In the genomic region with DNA sequence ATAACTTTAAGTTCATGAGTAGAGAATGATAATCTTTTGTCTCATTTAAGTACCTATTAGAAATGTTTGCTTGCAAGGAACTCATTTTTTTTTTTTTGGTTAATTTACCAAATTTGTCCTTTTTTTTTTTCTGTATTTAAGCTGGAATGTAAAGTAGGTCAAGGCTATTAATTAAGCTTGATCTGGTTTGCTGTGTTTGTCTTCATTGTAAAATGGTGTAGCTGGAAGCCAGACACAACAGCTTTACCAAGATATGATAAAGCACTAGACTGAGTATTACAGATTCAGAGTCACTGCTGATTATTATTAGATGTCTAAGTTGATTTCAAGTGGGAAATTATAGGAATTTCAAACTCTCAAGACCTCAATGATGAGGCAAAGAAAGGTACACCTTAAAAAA, we compare ENCODE assay signal across 25 cellular contexts. TPM values are rescaled to one million over a fixed set of nuclear protein-coding genes. Genes with fewer than 3 reads are reported as not detected.
"Had no signal": no experiment of that assay in that cellular context is flagged by ENCODE, and none has a peak within 500 bp of the region (broad histone marks: within the 10 kb centered on the region; RNA-seq: fewer than 3 reads in every experiment).

No MANE protein-coding gene starts in this region.

- H3K4me1 ChIP-seq: SJCRH30 had no signal

- H3K36me3 ChIP-seq: MG63, Peyer's patch, SJCRH30 had no signal

- H3K9me3 ChIP-seq: MG63, Peyer's patch, SJCRH30 had no signal

- FAIRE-seq: HepG2 had no signal

- H3K4me3 ChIP-seq: MG63, Peyer's patch, SJCRH30, SK-N-MC had no signal

- ATAC-seq: HepG2, PC-3, Right ventricle myocardium inferior had no signal

- DNase-seq: IMR-90, Karpas-422, KG1, MG63, NCI-H1092, NCI-H1105 treated with DMSO at 0.1 percent for 48 hours, NCI-H1417 treated with DMSO at 0.1 percent for 48 hours, NCI-H146, NCI-H1694 treated with DMSO at 0.1 percent for 48 hours, NCI-H1930, NCI-H2081, NCI-H2171, NCI-H226, NCI-H446 treated with DMSO at 0.1 percent for 48 hours, NCI-H510A treated with DMSO at 0.1 percent for 48 hours, NCI-H526, PC-3, Peyer's patch, SHP77 treated with DMSO at 0.1 percent for 48 hours, SJCRH30, T-helper 1 cell had no signal

- H3K27me3 ChIP-seq: MG63, Peyer's patch, SJCRH30 had no signal

- H3K27ac ChIP-seq: Peyer's patch, SJCRH30, SK-N-MC had no signal

RNA-seq across cellular contexts. Expression of a gene that starts 15.0 kb away (rescaled TPM):
- total RNA-seq: HepG2, Peyer's patch, Right ventricle myocardium inferior, RPMI7951 had no signal
- polyA plus RNA-seq: HepG2 had no signal
